9 cellular contexts compared by ENCODE assay signal in genomic region chr17:49859991-49860953, GRCh38. TPM values are rescaled to one million over a fixed set of nuclear protein-coding genes. Genes with fewer than 3 reads are reported as not detected.
A peak's percentile ranks its signal among the peaks of the same experiment; 100 is the strongest.
DNase-seq lines count a peak whose midpoint lies in the region; ATAC-seq and TF ChIP-seq lines count a peak whose summit lies in the region.
"Had no signal": no experiment of that assay in that cellular context is flagged by ENCODE, and none has a peak within 500 bp of the region (broad histone marks: within the 10 kb centered on the region; RNA-seq: fewer than 3 reads in every experiment).

No MANE protein-coding gene starts in this region.

- no peak overlapping the region for H3K56ac ChIP-seq in H9 (ENCODE audit: insufficient read length, low read depth, low read length)

- intact Hi-C loops in heart left ventricle (cut with DNase I) (loop anchor here in 6 of 10 donors (2.0 to 10.0 kb wide), 6 partner anchors 137 to 425 kb away; partner anchors contain the start of gene DLX3 (in 1 of the 6)), posterior vena cava (cut with DNase I) (loop anchor here (2.0 to 10.0 kb wide), 3 partner anchors 137 to 215 kb away; partner anchors contain the start of gene DLX3 (in 1 of the 2))

- H3K79me1 ChIP-seq in H9 (ENCODE audit: insufficient read depth, low read depth, low read length, poor library complexity, severe bottlenecking) = no peaks in the 10 kb centered on the region

- H3K36me3 Mint-ChIP-seq in H9 (ENCODE audit: insufficient read depth in 1 of 3, low read depth in 3 of 3) = no peaks in the 10 kb centered on the region

- no CpG with 5 or more reads among the region's 20 CpGs for WGBS in H9 (ENCODE audit: extremely low coverage, insufficient read length, low lambda C conversion rate)
- 77 to 80% (median 80%) methylated on average over 6 to 20 of the region's 20 CpGs for WGBS in heart left ventricle, 4 donors

- H3K9me3 ChIP-seq in H9 (ENCODE audit: control insufficient read depth, low read depth, low read length) (no peaks in the 10 kb centered on the region), heart left ventricle (no peaks in the 10 kb centered on the region)

- H3K27me3 ChIP-seq in H9 (ENCODE audit: insufficient read depth, low read length) (no peaks in the 10 kb centered on the region), heart left ventricle (peaks cover 0 to 9% (median 0%) of the 10 kb centered on the region in 9 donors)

- H3K18ac ChIP-seq in H9 (ENCODE audit: insufficient read length, low read depth, low read length) = no peak overlapping the region

- H4K20me1 ChIP-seq in H9 (ENCODE audit: control insufficient read depth, insufficient read depth, insufficient read length) = no peaks in the 10 kb centered on the region

- no peak overlapping the region for H2BK15ac ChIP-seq in H9 (ENCODE audit: low read depth, low read length)

- H2BK5ac ChIP-seq in H9 (ENCODE audit: insufficient read length, low read length) = no peak overlapping the region

- peaks cover 32% of the 10 kb centered on the region for H3K27me3 Mint-ChIP-seq in H9 (ENCODE audit: low read depth)

- H3K4me3 ChIP-seq in heart left ventricle = no peak overlapping the region

- H3K9ac ChIP-seq in H9 (ENCODE audit: extremely low read depth, insufficient read length, low read length) = no peak overlapping the region

- no peaks in the 10 kb centered on the region for H3K9me3 Mint-ChIP-seq in H9

- H3K27ac Mint-ChIP-seq in H9 = no peak overlapping the region

- no peak overlapping the region for H3K14ac ChIP-seq in H9 (ENCODE audit: insufficient read depth, low read length)

- no peak overlapping the region for H4K91ac ChIP-seq in H9 (ENCODE audit: insufficient read length, low read depth, low read length)

- no peak overlapping the region for H2AFZ ChIP-seq in H9 (ENCODE audit: low read length)

- peak; percentile 52 for TF ChIP-seq CTCF in H9 (conservative IDR thresholded peaks at IDR 0.05)
- TF ChIP-seq CTCF in heart left ventricle (IDR thresholded peaks at IDR 0.05) = no peak

- no peak overlapping the region for H2BK120ac ChIP-seq in H9 (ENCODE audit: low read depth, low read length, poor library complexity, severe bottlenecking)

- no peak overlapping the region for H2BK20ac ChIP-seq in H9 (ENCODE audit: low read depth, low read length, poor library complexity, severe bottlenecking)

- H3K23me2 ChIP-seq in H9 (ENCODE audit: insufficient read length, low read depth, low read length, poor library complexity, severe bottlenecking) = no peaks in the 10 kb centered on the region

- DNase-seq in H9 (peak; percentile 78), OCI-M1 (lab: John Stamatoyannopoulos, UW) (peak; percentile 8), heart left ventricle (peak in 1 of 5 donors; percentile 24), posterior vena cava (ENCODE audit: low spot score) (peak; percentile 69)
- DNase-seq: NCI-H2029 had no signal

- ATAC-seq in heart left ventricle (peak; percentile 8 to 21 (median 12)), HG02870 (IDR thresholded peaks at IDR 0.05; ENCODE audit: unreplicated experiment) (no peak), GM21423 (IDR thresholded peaks at IDR 0.05; ENCODE audit: unreplicated experiment) (no peak), HG03196 (IDR thresholded peaks at IDR 0.05; ENCODE audit: unreplicated experiment) (no peak)

- no peak overlapping the region for H4K5ac ChIP-seq in H9 (ENCODE audit: insufficient read length, low read depth, low read length)

- no peak for TF ChIP-seq POLR2A in heart left ventricle (IDR thresholded peaks at IDR 0.05)

- no peak overlapping the region for H3T11ph ChIP-seq in H9 (ENCODE audit: low read length)

- H3K4me3 Mint-ChIP-seq in H9 = no peak overlapping the region

- H2AK5ac ChIP-seq in H9 (ENCODE audit: insufficient read length, low read length) = no peak overlapping the region

- peaks cover 27 to 33% of the 10 kb centered on the region in 2 experiments for H3K4me1 Mint-ChIP-seq in H9

- H3K27ac ChIP-seq in H9 (ENCODE audit: insufficient read length, low read depth, low read length) = no peak overlapping the region
- no peak overlapping the region for H3K27ac ChIP-seq in heart left ventricle

- no peaks in the 10 kb centered on the region for H3K36me3 ChIP-seq in heart left ventricle

- H3K4me1 ChIP-seq in H9 (ENCODE audit: insufficient read depth, low read length) = no peaks in the 10 kb centered on the region
- H3K4me1 ChIP-seq in heart left ventricle = peaks cover 0 to 14% (median 0%) of the 10 kb centered on the region in 12 donors

- no peaks in the 10 kb centered on the region for H3K79me2 ChIP-seq in H9 (ENCODE audit: insufficient read depth, low read length)

- no peak overlapping the region for H4K8ac ChIP-seq in H9 (replicated peaks; ENCODE audit: insufficient read length, low read depth, low read length)

- H2BK12ac ChIP-seq in H9 (ENCODE audit: insufficient read length, low read depth, low read length) = no peak overlapping the region

- H3K23ac ChIP-seq in H9 (ENCODE audit: insufficient read length, low read depth, low read length) = no peak overlapping the region

- H3K4me2 ChIP-seq in H9 (ENCODE audit: insufficient read depth, insufficient read length, low read length) = no peak overlapping the region

- H3K4ac ChIP-seq in H9 (ENCODE audit: low read depth, low read length) = no peak overlapping the region

RNA-seq across cellular contexts. Expression of gene TAC4, which starts 12.4 kb away (rescaled TPM):
- total RNA-seq in H9 (2021) (not detected in 2 replicates), heart left ventricle (1 to 10 TPM in 2 of 9 donors, under 1 TPM in 1, not detected in 6; 0.50 to 2.1 (median 1.3) TPM), posterior vena cava (not detected)
- polyA plus RNA-seq in heart left ventricle = not detected
- total RNA-seq: astrocyte had no signal

Comparison
In these comparisons a context has a peak if more than half of its experiments do, and no peak if none do; other contexts are left out.
1. ATAC-seq: peak in heart left ventricle (4 of 4); none in HG02870 (single experiment), GM21423 (single experiment) and HG03196 (single experiment).